ENCODE assay signal across 1 cellular context in genomic region chr15:75674366-75674765, GRCh38.
TF ChIP-seq lines count a peak whose summit lies in the region.

No MANE protein-coding gene starts in this region.

TF ChIP-seq in HepG2, 621 proteins besides CTCF, POLR2A, EP300 and RAD21:
- TF ChIP-seq MAX (IDR thresholded peaks at IDR 0.05) (no peak), TEAD3 (CRISPR knock-in tag; optimal IDR thresholded peaks at IDR 0.05; ENCODE audit: borderline replicate concordance) (no peak), ELK4 (CRISPR knock-in tag; IDR thresholded peaks at IDR 0.05; ENCODE audit: borderline replicate concordance) (no peak), ZNF639 (CRISPR knock-in tag; conservative IDR thresholded peaks at IDR 0.05) (no peak), THAP9 (CRISPR knock-in tag; IDR thresholded peaks at IDR 0.05; ENCODE audit: borderline replicate concordance) (no peak), HOXA7 (CRISPR knock-in tag; IDR thresholded peaks at IDR 0.05) (no peak), PREB (CRISPR knock-in tag; IDR thresholded peaks at IDR 0.05) (no peak), ZZZ3 (CRISPR knock-in tag; IDR thresholded peaks at IDR 0.05; ENCODE audit: borderline replicate concordance) (no peak), RELA (CRISPR knock-in tag; IDR thresholded peaks at IDR 0.05) (no peak), PATZ1 (CRISPR knock-in tag; IDR thresholded peaks at IDR 0.05) (no peak), CREBL2 (CRISPR knock-in tag; IDR thresholded peaks at IDR 0.05; ENCODE audit: borderline replicate concordance) (no peak), NFE2 (CRISPR knock-in tag; IDR thresholded peaks at IDR 0.05) (no peak), BHLHE40 (IDR thresholded peaks at IDR 0.05; ENCODE audit: low read length) (no peak)
